1 cellular context compared by ENCODE assay signal in genomic region chr6:51027283-51028065, GRCh38.
TF ChIP-seq lines count a peak whose summit lies in the region.

No MANE protein-coding gene starts in this region.

TF ChIP-seq in K562, 482 proteins besides CTCF, POLR2A, EP300 and RAD21 (continued from another document and continues in another):
- TF ChIP-seq, protein P1, sequence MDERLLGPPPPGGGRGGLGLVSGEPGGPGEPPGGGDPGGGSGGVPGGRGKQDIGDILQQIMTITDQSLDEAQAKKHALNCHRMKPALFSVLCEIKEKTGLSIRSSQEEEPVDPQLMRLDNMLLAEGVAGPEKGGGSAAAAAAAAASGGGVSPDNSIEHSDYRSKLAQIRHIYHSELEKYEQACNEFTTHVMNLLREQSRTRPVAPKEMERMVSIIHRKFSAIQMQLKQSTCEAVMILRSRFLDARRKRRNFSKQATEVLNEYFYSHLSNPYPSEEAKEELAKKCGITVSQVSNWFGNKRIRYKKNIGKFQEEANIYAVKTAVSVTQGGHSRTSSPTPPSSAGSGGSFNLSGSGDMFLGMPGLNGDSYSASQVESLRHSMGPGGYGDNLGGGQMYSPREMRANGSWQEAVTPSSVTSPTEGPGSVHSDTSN (CRISPR knock-in tag; IDR thresholded peaks at IDR 0.05; ENCODE audit: low read depth): no peak
- TF ChIP-seq, protein P1 (tag; conservative IDR thresholded peaks at IDR 0.05; ENCODE audit: low read depth): no peak
- TF ChIP-seq, protein P2, sequence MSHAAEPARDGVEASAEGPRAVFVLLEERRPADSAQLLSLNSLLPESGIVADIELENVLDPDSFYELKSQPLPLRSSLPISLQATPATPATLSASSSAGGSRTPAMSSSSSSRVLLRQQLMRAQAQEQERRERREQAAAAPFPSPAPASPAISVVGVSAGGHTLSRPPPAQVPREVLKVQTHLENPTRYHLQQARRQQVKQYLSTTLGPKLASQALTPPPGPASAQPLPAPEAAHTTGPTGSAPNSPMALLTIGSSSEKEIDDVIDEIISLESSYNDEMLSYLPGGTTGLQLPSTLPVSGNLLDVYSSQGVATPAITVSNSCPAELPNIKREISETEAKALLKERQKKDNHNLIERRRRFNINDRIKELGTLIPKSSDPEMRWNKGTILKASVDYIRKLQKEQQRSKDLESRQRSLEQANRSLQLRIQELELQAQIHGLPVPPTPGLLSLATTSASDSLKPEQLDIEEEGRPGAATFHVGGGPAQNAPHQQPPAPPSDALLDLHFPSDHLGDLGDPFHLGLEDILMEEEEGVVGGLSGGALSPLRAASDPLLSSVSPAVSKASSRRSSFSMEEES (CRISPR knock-in tag; IDR thresholded peaks at IDR 0.05): no peak
- TF ChIP-seq PREB (CRISPR knock-in tag; IDR thresholded peaks at IDR 0.05): no peak
- no peak for TF ChIP-seq SMAD4 (CRISPR knock-in tag; conservative IDR thresholded peaks at IDR 0.05)
- no peak for TF ChIP-seq PURB (CRISPR knock-in tag; IDR thresholded peaks at IDR 0.05; ENCODE audit: low read depth)
- no peak for TF ChIP-seq TARDBP (IDR thresholded peaks at IDR 0.05)
- no peak for TF ChIP-seq ZNF146 (CRISPR knock-in tag; IDR thresholded peaks at IDR 0.05; ENCODE audit: unreplicated experiment)
- TF ChIP-seq RNF2 (IDR thresholded peaks at IDR 0.05): no peak
- TF ChIP-seq, protein P3, sequence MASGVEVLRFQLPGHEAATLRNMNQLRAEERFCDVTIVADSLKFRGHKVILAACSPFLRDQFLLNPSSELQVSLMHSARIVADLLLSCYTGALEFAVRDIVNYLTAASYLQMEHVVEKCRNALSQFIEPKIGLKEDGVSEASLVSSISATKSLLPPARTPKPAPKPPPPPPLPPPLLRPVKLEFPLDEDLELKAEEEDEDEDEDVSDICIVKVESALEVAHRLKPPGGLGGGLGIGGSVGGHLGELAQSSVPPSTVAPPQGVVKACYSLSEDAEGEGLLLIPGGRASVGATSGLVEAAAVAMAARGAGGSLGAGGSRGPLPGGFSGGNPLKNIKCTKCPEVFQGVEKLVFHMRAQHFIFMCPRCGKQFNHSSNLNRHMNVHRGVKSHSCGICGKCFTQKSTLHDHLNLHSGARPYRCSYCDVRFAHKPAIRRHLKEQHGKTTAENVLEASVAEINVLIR (CRISPR knock-in tag; IDR thresholded peaks at IDR 0.05): no peak
- TF ChIP-seq BCLAF1 (IDR thresholded peaks at IDR 0.05; ENCODE audit: borderline replicate concordance in 1 of 2, control insufficient read depth in 1 of 2, low read depth in 2 of 2, low read length in 1 of 2): no peak
- no peak for TF ChIP-seq NR2F6 (CRISPR knock-in tag; IDR thresholded peaks at IDR 0.05)
- TF ChIP-seq, protein P4, sequence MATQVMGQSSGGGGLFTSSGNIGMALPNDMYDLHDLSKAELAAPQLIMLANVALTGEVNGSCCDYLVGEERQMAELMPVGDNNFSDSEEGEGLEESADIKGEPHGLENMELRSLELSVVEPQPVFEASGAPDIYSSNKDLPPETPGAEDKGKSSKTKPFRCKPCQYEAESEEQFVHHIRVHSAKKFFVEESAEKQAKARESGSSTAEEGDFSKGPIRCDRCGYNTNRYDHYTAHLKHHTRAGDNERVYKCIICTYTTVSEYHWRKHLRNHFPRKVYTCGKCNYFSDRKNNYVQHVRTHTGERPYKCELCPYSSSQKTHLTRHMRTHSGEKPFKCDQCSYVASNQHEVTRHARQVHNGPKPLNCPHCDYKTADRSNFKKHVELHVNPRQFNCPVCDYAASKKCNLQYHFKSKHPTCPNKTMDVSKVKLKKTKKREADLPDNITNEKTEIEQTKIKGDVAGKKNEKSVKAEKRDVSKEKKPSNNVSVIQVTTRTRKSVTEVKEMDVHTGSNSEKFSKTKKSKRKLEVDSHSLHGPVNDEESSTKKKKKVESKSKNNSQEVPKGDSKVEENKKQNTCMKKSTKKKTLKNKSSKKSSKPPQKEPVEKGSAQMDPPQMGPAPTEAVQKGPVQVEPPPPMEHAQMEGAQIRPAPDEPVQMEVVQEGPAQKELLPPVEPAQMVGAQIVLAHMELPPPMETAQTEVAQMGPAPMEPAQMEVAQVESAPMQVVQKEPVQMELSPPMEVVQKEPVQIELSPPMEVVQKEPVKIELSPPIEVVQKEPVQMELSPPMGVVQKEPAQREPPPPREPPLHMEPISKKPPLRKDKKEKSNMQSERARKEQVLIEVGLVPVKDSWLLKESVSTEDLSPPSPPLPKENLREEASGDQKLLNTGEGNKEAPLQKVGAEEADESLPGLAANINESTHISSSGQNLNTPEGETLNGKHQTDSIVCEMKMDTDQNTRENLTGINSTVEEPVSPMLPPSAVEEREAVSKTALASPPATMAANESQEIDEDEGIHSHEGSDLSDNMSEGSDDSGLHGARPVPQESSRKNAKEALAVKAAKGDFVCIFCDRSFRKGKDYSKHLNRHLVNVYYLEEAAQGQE (CRISPR knock-in tag; IDR thresholded peaks at IDR 0.05; ENCODE audit: low read depth): no peak
- TF ChIP-seq LCOR (CRISPR knock-in tag; IDR thresholded peaks at IDR 0.05): no peak
- TF ChIP-seq, protein P5, sequence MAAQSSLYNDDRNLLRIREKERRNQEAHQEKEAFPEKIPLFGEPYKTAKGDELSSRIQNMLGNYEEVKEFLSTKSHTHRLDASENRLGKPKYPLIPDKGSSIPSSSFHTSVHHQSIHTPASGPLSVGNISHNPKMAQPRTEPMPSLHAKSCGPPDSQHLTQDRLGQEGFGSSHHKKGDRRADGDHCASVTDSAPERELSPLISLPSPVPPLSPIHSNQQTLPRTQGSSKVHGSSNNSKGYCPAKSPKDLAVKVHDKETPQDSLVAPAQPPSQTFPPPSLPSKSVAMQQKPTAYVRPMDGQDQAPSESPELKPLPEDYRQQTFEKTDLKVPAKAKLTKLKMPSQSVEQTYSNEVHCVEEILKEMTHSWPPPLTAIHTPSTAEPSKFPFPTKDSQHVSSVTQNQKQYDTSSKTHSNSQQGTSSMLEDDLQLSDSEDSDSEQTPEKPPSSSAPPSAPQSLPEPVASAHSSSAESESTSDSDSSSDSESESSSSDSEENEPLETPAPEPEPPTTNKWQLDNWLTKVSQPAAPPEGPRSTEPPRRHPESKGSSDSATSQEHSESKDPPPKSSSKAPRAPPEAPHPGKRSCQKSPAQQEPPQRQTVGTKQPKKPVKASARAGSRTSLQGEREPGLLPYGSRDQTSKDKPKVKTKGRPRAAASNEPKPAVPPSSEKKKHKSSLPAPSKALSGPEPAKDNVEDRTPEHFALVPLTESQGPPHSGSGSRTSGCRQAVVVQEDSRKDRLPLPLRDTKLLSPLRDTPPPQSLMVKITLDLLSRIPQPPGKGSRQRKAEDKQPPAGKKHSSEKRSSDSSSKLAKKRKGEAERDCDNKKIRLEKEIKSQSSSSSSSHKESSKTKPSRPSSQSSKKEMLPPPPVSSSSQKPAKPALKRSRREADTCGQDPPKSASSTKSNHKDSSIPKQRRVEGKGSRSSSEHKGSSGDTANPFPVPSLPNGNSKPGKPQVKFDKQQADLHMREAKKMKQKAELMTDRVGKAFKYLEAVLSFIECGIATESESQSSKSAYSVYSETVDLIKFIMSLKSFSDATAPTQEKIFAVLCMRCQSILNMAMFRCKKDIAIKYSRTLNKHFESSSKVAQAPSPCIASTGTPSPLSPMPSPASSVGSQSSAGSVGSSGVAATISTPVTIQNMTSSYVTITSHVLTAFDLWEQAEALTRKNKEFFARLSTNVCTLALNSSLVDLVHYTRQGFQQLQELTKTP (IDR thresholded peaks at IDR 0.05; ENCODE audit: low read depth in 1 of 2, partially characterized antibody in 2 of 2): no peak
- TF ChIP-seq ZBTB17 (CRISPR knock-in tag; IDR thresholded peaks at IDR 0.05): no peak
- TF ChIP-seq, protein P6, sequence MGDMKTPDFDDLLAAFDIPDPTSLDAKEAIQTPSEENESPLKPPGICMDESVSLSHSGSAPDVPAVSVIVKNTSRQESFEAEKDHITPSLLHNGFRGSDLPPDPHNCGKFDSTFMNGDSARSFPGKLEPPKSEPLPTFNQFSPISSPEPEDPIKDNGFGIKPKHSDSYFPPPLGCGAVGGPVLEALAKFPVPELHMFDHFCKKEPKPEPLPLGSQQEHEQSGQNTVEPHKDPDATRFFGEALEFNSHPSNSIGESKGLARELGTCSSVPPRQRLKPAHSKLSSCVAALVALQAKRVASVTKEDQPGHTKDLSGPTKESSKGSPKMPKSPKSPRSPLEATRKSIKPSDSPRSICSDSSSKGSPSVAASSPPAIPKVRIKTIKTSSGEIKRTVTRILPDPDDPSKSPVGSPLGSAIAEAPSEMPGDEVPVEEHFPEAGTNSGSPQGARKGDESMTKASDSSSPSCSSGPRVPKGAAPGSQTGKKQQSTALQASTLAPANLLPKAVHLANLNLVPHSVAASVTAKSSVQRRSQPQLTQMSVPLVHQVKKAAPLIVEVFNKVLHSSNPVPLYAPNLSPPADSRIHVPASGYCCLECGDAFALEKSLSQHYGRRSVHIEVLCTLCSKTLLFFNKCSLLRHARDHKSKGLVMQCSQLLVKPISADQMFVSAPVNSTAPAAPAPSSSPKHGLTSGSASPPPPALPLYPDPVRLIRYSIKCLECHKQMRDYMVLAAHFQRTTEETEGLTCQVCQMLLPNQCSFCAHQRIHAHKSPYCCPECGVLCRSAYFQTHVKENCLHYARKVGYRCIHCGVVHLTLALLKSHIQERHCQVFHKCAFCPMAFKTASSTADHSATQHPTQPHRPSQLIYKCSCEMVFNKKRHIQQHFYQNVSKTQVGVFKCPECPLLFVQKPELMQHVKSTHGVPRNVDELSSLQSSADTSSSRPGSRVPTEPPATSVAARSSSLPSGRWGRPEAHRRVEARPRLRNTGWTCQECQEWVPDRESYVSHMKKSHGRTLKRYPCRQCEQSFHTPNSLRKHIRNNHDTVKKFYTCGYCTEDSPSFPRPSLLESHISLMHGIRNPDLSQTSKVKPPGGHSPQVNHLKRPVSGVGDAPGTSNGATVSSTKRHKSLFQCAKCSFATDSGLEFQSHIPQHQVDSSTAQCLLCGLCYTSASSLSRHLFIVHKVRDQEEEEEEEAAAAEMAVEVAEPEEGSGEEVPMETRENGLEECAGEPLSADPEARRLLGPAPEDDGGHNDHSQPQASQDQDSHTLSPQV (IDR thresholded peaks at IDR 0.05): 0 out of 2 replicates have a peak, but pooled peaks have one; percentile 11
- no peak for TF ChIP-seq POLR2AphosphoS2 (IDR thresholded peaks at IDR 0.05; ENCODE audit: low read length)
- TF ChIP-seq, protein P7, sequence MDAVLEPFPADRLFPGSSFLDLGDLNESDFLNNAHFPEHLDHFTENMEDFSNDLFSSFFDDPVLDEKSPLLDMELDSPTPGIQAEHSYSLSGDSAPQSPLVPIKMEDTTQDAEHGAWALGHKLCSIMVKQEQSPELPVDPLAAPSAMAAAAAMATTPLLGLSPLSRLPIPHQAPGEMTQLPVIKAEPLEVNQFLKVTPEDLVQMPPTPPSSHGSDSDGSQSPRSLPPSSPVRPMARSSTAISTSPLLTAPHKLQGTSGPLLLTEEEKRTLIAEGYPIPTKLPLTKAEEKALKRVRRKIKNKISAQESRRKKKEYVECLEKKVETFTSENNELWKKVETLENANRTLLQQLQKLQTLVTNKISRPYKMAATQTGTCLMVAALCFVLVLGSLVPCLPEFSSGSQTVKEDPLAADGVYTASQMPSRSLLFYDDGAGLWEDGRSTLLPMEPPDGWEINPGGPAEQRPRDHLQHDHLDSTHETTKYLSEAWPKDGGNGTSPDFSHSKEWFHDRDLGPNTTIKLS (IDR thresholded peaks at IDR 0.05; ENCODE audit: borderline replicate concordance, low read depth): no peak
- no peak for TF ChIP-seq TSC22D4 (tag; IDR thresholded peaks at IDR 0.05)
- no peak for TF ChIP-seq HINFP (tag; conservative IDR thresholded peaks at IDR 0.05; ENCODE audit: low read depth)
- TF ChIP-seq TCF7L2 (IDR thresholded peaks at IDR 0.05; ENCODE audit: low read depth, low read length): no peak
